In the genomic region with DNA sequence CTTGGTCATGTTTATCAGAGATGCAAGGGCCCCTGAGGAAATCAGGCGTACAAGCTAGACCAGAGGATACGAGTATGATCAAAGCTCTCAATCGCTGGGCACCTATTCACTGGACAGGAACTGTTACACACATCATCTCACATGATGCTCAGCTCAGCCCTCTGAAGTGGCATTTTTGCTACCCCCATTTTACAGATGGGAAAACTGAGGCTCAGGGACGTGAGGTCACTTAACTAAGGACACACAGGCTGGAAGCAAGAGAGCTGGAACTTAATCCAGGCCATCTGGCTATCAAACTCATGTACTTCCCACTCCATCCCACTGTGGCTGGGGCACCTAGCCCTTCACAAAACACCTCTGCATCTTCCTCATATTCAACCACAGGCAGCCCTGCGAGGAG, we compare ENCODE assay signal across 39 cellular contexts.
"Had no signal": no experiment of that assay in that cellular context is flagged by ENCODE, and none has a peak within 500 bp of the region (broad histone marks: within the 10 kb centered on the region; RNA-seq: fewer than 3 reads in every experiment).

No MANE protein-coding gene starts in this region.

- ATAC-seq: activated CD4-positive, alpha-beta T cell treated with anti-CD3 and anti-CD28 coated beads for 36 hours; activated CD4-positive, CD25-positive, alpha-beta regulatory T cell treated with anti-CD3 and anti-CD28 coated beads, Interleukin-2, amount 50 U/mL, for 24 hours; activated CD8-positive, alpha-beta memory T cell treated with anti-CD3 and anti-CD28 coated beads, Interleukin-2, amount 10 ng/mL, durations not matched to agents 7 days and 5 days; activated CD8-positive, alpha-beta T cell treated with anti-CD3 and anti-CD28 coated beads for 36 hours; activated naive CD8-positive, alpha-beta T cell treated with anti-CD3 and anti-CD28 coated beads, Interleukin-2, amount 50 U/mL, for 24 hours; activated T-cell treated with anti-CD3 and anti-CD28 coated beads, Interleukin-2, amount 50 U/mL, for 4 hours; activated T-cell treated with anti-CD3 and anti-CD28 coated beads, Interleukin-2, amount 50 U/mL, for 72 hours; activated T-helper 17 cell treated with anti-CD3 and anti-CD28 coated beads, Interleukin-2, amount 50 U/mL, for 72 hours had no signal

- H3K4me1 Mint-ChIP-seq: activated B cell treated with CpG ODN at 0.5 μM for 24 hours; activated CD4-positive, alpha-beta T cell treated with anti-CD3 and anti-CD28 coated beads for 36 hours; activated CD4-positive, alpha-beta T cell treated with anti-CD3 and anti-CD28 coated beads, Interleukin-2, amount 10 ng/mL, durations not matched to agents 24 days and 14 days; activated CD8-positive, alpha-beta memory T cell treated with anti-CD3 and anti-CD28 coated beads, Interleukin-2, amount 10 ng/mL, durations not matched to agents 7 days and 5 days; activated naive CD4-positive, alpha-beta T cell treated with anti-CD3 and anti-CD28 coated beads, Interleukin-2, amount 50 U/mL, for 24 hours; activated naive CD8-positive, alpha-beta T cell treated with anti-CD3 and anti-CD28 coated beads, Interleukin-2, amount 50 U/mL, for 24 hours; activated T-helper 17 cell treated with anti-CD3 and anti-CD28 coated beads, Interleukin-2, amount 50 U/mL, for 72 hours; brain; central memory CD8-positive, alpha-beta T cell had no signal

- H3K27ac ChIP-seq: ascending aorta, cardiac muscle cell, VCaP had no signal

- H3K9me3 Mint-ChIP-seq: activated CD4-positive, alpha-beta memory T cell treated with anti-CD3 and anti-CD28 coated beads for 36 hours; activated CD4-positive, alpha-beta T cell treated with anti-CD3 and anti-CD28 coated beads, Interleukin-2, amount 10 ng/mL, durations not matched to agents 24 days and 14 days; activated CD8-positive, alpha-beta T cell treated with anti-CD3 and anti-CD28 coated beads for 36 hours; activated naive CD4-positive, alpha-beta T cell treated with anti-CD3 and anti-CD28 coated beads, Interleukin-2, amount 50 U/mL, for 24 hours; activated naive CD8-positive, alpha-beta T cell treated with anti-CD3 and anti-CD28 coated beads, Interleukin-2, amount 10 ng/mL, durations not matched to agents 7 days and 5 days; activated naive CD8-positive, alpha-beta T cell treated with anti-CD3 and anti-CD28 coated beads, Interleukin-2, amount 50 U/mL, for 24 hours; activated T-helper 1 cell treated with anti-CD3 and anti-CD28 coated beads, Interleukin-12 subunit alpha, Interleukin-12 subunit beta, Interleukin-2, Interleukin-4 antibody, amounts not matched to agents 30 ng/mL and 10 ng/mL and 1 ng/mL, durations not matched to agents 14 hours and 24 hours and 36 hours; central memory CD8-positive, alpha-beta T cell; T-helper 1 cell treated with Interleukin-12 subunit alpha and Interleukin-12 subunit beta and Interleukin-4 antibody, amounts not matched to agents 30 μg/mL and 1 μg/mL, for 36 hours; T-helper 2 cell treated with Interferon-gamma antibody and Interleukin-4, amounts not matched to agents 5 μg/mL and 100 μg/mL, for 36 hours had no signal

- H3K36me3 Mint-ChIP-seq: activated CD4-positive, alpha-beta memory T cell treated with anti-CD3 and anti-CD28 coated beads for 36 hours; activated CD8-positive, alpha-beta memory T cell treated with anti-CD3 and anti-CD28 coated beads, Interleukin-2, amount 10 ng/mL, durations not matched to agents 7 days and 5 days; activated naive CD4-positive, alpha-beta T cell treated with anti-CD3 and anti-CD28 coated beads, Interleukin-2, amount 50 U/mL, for 24 hours; activated naive CD8-positive, alpha-beta T cell; activated naive CD8-positive, alpha-beta T cell treated with anti-CD3 and anti-CD28 coated beads, Interleukin-2, amount 10 ng/mL, durations not matched to agents 7 days and 5 days; brain had no signal

- H3K4me3 ChIP-seq: ascending aorta, cardiac muscle cell had no signal

- H3K36me3 ChIP-seq: ascending aorta, cardiac muscle cell had no signal

- DNase-seq: activated B cell treated with CpG ODN at 0.5 μM for 24 hours; activated CD4-positive, alpha-beta memory T cell treated with anti-CD3 and anti-CD28 coated beads for 36 hours; activated CD4-positive, alpha-beta T cell treated with anti-CD3 and anti-CD28 coated beads for 1 hour; activated CD4-positive, alpha-beta T cell treated with anti-CD3 and anti-CD28 coated beads for 36 hours; activated CD4-positive, alpha-beta T cell treated with anti-CD3 and anti-CD28 coated beads, Interleukin-2, amount 10 ng/mL, durations not matched to agents 24 days and 14 days; activated CD4-positive, alpha-beta T cell treated with anti-CD3 and anti-CD28 coated beads, Interleukin-2, amount 50 U/mL, for 1 hour; activated CD4-positive, alpha-beta T cell treated with anti-CD3 and anti-CD28 coated beads, Interleukin-2, amount 50 U/mL, for 4 hours; activated CD8-positive, alpha-beta memory T cell treated with anti-CD3 and anti-CD28 coated beads, Interleukin-2, amount 10 ng/mL, durations not matched to agents 7 days and 5 days; activated CD8-positive, alpha-beta T cell treated with anti-CD3 and anti-CD28 coated beads for 36 hours; activated effector memory CD4-positive, alpha-beta T cell treated with anti-CD3 and anti-CD28 coated beads, Interleukin-2, amount 50 U/mL, for 16 hours; activated gamma-delta T cell treated with Interleukin-2 at 50 U/mL for 16 hours; activated naive CD4-positive, alpha-beta T cell; activated naive CD4-positive, alpha-beta T cell treated with anti-CD3 and anti-CD28 coated beads for 36 hours; activated naive CD8-positive, alpha-beta T cell treated with anti-CD3 and anti-CD28 coated beads, Interleukin-2, amount 10 ng/mL, durations not matched to agents 7 days and 5 days; activated naive CD8-positive, alpha-beta T cell treated with anti-CD3 and anti-CD28 coated beads, Interleukin-2, amount 50 U/mL, for 24 hours; activated T-cell treated with anti-CD3 and anti-CD28 coated beads for 4 hours; activated T-cell treated with anti-CD3 and anti-CD28 coated beads, Interleukin-2, amount 50 U/mL, for 1 hour; activated T-cell treated with anti-CD3 and anti-CD28 coated beads, Interleukin-2, amount 50 U/mL, for 4 hours; activated T-cell treated with anti-CD3 and anti-CD28 coated beads, Interleukin-2, amount 50 U/mL, for 72 hours; amygdala; anterior cingulate cortex; caudate nucleus; cerebellar nuclear complex; SW 1271; T-helper 1 cell; T-helper 2 cell; T-helper 9 cell had no signal

- H3K4me1 ChIP-seq: ascending aorta had no signal

- H3K27ac Mint-ChIP-seq: activated B cell treated with CpG ODN at 0.5 μM for 24 hours; activated CD4-positive, alpha-beta memory T cell treated with anti-CD3 and anti-CD28 coated beads for 36 hours; activated CD4-positive, alpha-beta T cell treated with anti-CD3 and anti-CD28 coated beads for 36 hours; activated CD4-positive, alpha-beta T cell treated with anti-CD3 and anti-CD28 coated beads, Interleukin-2, amount 10 ng/mL, durations not matched to agents 24 days and 14 days; activated CD8-positive, alpha-beta memory T cell treated with anti-CD3 and anti-CD28 coated beads, Interleukin-2, amount 10 ng/mL, durations not matched to agents 7 days and 5 days; activated CD8-positive, alpha-beta T cell treated with anti-CD3 and anti-CD28 coated beads for 36 hours; activated naive CD4-positive, alpha-beta T cell treated with anti-CD3 and anti-CD28 coated beads for 36 hours; activated naive CD4-positive, alpha-beta T cell treated with anti-CD3 and anti-CD28 coated beads, Interleukin-2, amount 50 U/mL, for 24 hours; activated naive CD8-positive, alpha-beta T cell; activated naive CD8-positive, alpha-beta T cell treated with anti-CD3 and anti-CD28 coated beads, Interleukin-2, amount 10 ng/mL, durations not matched to agents 7 days and 5 days; activated naive CD8-positive, alpha-beta T cell treated with anti-CD3 and anti-CD28 coated beads, Interleukin-2, amount 50 U/mL, for 24 hours; activated T-cell treated with anti-CD3 and anti-CD28 coated beads, Interleukin-2, amount 50 U/mL, for 72 hours; activated T-helper 1 cell treated with anti-CD3 and anti-CD28 coated beads, Interleukin-12 subunit alpha, Interleukin-12 subunit beta, Interleukin-2, Interleukin-4 antibody, amounts not matched to agents 30 ng/mL and 10 ng/mL and 1 ng/mL, durations not matched to agents 14 hours and 24 hours and 36 hours; activated T-helper 17 cell treated with anti-CD3 and anti-CD28 coated beads, Interleukin-2, amount 50 U/mL, for 72 hours; brain; T-helper 1 cell treated with Interleukin-12 subunit alpha and Interleukin-12 subunit beta and Interleukin-4 antibody, amounts not matched to agents 30 μg/mL and 1 μg/mL, for 36 hours; T-helper 2 cell treated with Interferon-gamma antibody and Interleukin-4, amounts not matched to agents 5 μg/mL and 100 μg/mL, for 36 hours had no signal

- H3K4me3 Mint-ChIP-seq: activated B cell treated with CpG ODN at 0.5 μM for 24 hours; activated CD4-positive, alpha-beta memory T cell treated with anti-CD3 and anti-CD28 coated beads for 36 hours; activated CD4-positive, alpha-beta T cell treated with anti-CD3 and anti-CD28 coated beads for 36 hours; activated CD4-positive, alpha-beta T cell treated with anti-CD3 and anti-CD28 coated beads, Interleukin-2, amount 10 ng/mL, durations not matched to agents 24 days and 14 days; activated CD8-positive, alpha-beta memory T cell treated with anti-CD3 and anti-CD28 coated beads, Interleukin-2, amount 10 ng/mL, durations not matched to agents 7 days and 5 days; activated CD8-positive, alpha-beta T cell treated with anti-CD3 and anti-CD28 coated beads for 36 hours; activated naive CD4-positive, alpha-beta T cell treated with anti-CD3 and anti-CD28 coated beads for 36 hours; activated naive CD4-positive, alpha-beta T cell treated with anti-CD3 and anti-CD28 coated beads, Interleukin-2, amount 50 U/mL, for 24 hours; activated naive CD8-positive, alpha-beta T cell; activated naive CD8-positive, alpha-beta T cell treated with anti-CD3 and anti-CD28 coated beads, Interleukin-2, amount 10 ng/mL, durations not matched to agents 7 days and 5 days; activated naive CD8-positive, alpha-beta T cell treated with anti-CD3 and anti-CD28 coated beads, Interleukin-2, amount 50 U/mL, for 24 hours; activated T-cell treated with anti-CD3 and anti-CD28 coated beads, Interleukin-2, amount 50 U/mL, for 4 hours; activated T-cell treated with anti-CD3 and anti-CD28 coated beads, Interleukin-2, amount 50 U/mL, for 72 hours; activated T-helper 1 cell treated with anti-CD3 and anti-CD28 coated beads, Interleukin-12 subunit alpha, Interleukin-12 subunit beta, Interleukin-2, Interleukin-4 antibody, amounts not matched to agents 30 ng/mL and 10 ng/mL and 1 ng/mL, durations not matched to agents 14 hours and 24 hours and 36 hours; activated T-helper 17 cell treated with anti-CD3 and anti-CD28 coated beads, Interleukin-2, amount 50 U/mL, for 72 hours; brain; central memory CD8-positive, alpha-beta T cell; T-helper 1 cell treated with Interleukin-12 subunit alpha and Interleukin-12 subunit beta and Interleukin-4 antibody, amounts not matched to agents 30 μg/mL and 1 μg/mL, for 36 hours; T-helper 2 cell treated with Interferon-gamma antibody and Interleukin-4, amounts not matched to agents 5 μg/mL and 100 μg/mL, for 36 hours had no signal

- H3K27me3 ChIP-seq: ascending aorta had no signal
